9 cellular contexts compared by ENCODE assay signal in the genomic region with DNA sequence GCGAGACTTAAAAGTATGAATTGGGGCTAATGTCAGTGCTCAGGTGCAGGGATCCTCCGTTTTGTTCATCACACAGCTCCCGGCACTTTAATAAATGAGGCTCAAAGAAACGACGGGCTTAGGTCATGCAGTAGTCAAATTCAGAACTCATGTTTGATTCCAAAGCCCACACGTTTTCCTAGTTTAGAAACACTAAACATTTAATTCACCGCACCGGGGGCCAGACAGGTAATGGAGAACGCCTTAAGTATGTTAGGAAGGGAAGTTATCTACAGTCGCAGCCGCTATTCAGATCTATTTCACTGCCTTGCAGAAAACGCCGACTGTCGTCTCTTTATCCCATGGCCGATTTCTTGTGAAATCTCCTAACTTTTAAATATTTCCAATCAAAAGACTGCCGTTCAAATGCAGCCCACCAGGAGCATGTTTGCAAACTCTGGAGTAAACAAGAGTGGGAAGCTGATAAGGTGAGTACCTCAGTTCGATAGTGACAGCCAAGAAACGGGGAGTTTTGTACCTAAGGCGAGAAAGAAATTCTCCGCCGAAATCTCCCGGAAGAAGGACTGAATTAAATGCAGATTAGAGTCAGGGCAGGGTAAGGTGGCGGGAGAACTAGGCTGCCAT. TPM values are rescaled to one million over a fixed set of nuclear protein-coding genes. Genes with fewer than 3 reads are reported as not detected.
DNase-seq lines count a peak whose midpoint lies in the region; ATAC-seq and TF ChIP-seq lines count a peak whose summit lies in the region.
"Had no signal": no experiment of that assay in that cellular context is flagged by ENCODE, and none has a peak within 500 bp of the region (broad histone marks: within the 10 kb centered on the region; RNA-seq: fewer than 3 reads in every experiment).

No MANE protein-coding gene starts in this region.

- no peaks in the 10 kb centered on the region for H3K9me3 Mint-ChIP-seq in CD14-positive monocyte
- no peaks in the 10 kb centered on the region for H3K9me3 Mint-ChIP-seq in nephron

- peak overlapping the region; percentile 92 to 96 (median 94) for H3K27ac Mint-ChIP-seq in CD14-positive monocyte
- H3K27ac Mint-ChIP-seq in nephron, result peak overlapping the region; percentile 94 to 98 (median 96)

- no peaks in the 10 kb centered on the region for H3K9me3 ChIP-seq in MG63

- DNase-seq in CD14-positive monocyte (ENCODE audit: low spot score), result no peak
- DNase-seq in MG63, result no peak
- no peak for DNase-seq in dorsolateral prefrontal cortex
- no peak for DNase-seq in A172 (ENCODE audit: low spot score)
- no peak for DNase-seq in NCI-H774 (lab: John Stamatoyannopoulos, UW)
- DNase-seq in NCI-H226, result no peak

- H3K4me3 ChIP-seq in MG63, result peak overlapping the region; percentile 76
- H3K4me3 ChIP-seq in dorsolateral prefrontal cortex, result peak overlapping the region; percentile 55 to 97 (median 84)

- H3K4me1 Mint-ChIP-seq in CD14-positive monocyte, result peaks cover 12% of the 10 kb centered on the region
- H3K4me1 Mint-ChIP-seq in nephron, result peaks cover 9% of the 10 kb centered on the region

- H3K27ac ChIP-seq in dorsolateral prefrontal cortex, result peak overlapping the region; percentile 1 to 97 (median 86)

- ATAC-seq in HG02885 (IDR thresholded peaks at IDR 0.05; ENCODE audit: poor library complexity, unreplicated experiment), result no peak

- no peaks in the 10 kb centered on the region for H3K36me3 Mint-ChIP-seq in CD14-positive monocyte
- H3K36me3 Mint-ChIP-seq in nephron (ENCODE audit: low read depth), result no peaks in the 10 kb centered on the region

- intact Hi-C loops in CD14-positive monocyte (cut with micrococcal nuclease) (no loop called here), dorsolateral prefrontal cortex (cut with DNase I) (loop anchor here in 1 of 2 donors (10.0 kb wide), 1 partner anchor 61 kb away; no protein-coding TSS in a partner anchor)

- TF ChIP-seq CTCF in CD14-positive monocyte (IDR thresholded peaks at IDR 0.05) (no peak), dorsolateral prefrontal cortex (IDR thresholded peaks at IDR 0.05 in 54 of 56, conservative IDR thresholded peaks at IDR 0.05 in 2 of 56; ENCODE audit: low read depth in 1 of 56, partially characterized antibody in 56 of 56) (no peak), nephron (IDR thresholded peaks at IDR 0.05; ENCODE audit: unreplicated experiment in 3 of 3) (peak in 2 of 3 experiments; percentile 7 to 23)

- H3K4me3 Mint-ChIP-seq in CD14-positive monocyte (peak overlapping the region; percentile 98 to 99), nephron (peak overlapping the region; percentile 91 to 95 (median 92))

- H3K36me3 ChIP-seq in MG63, result no peaks in the 10 kb centered on the region

- peaks cover 4% of the 10 kb centered on the region; the same call in 1 of the 2 replicates for H3K27me3 ChIP-seq in MG63
- H3K27me3 ChIP-seq in dorsolateral prefrontal cortex, result no peaks in the 10 kb centered on the region

- H3K27me3 Mint-ChIP-seq in CD14-positive monocyte (ENCODE audit: low read depth in 3 of 3) (peaks cover 0 to 6% (median 0%) of the 10 kb centered on the region in 3 donors), nephron (ENCODE audit: low read depth) (peaks cover 8% of the 10 kb centered on the region)

RNA-seq across cellular contexts. Expression of a gene that starts 0.6 kb away (rescaled TPM):
- polyA plus RNA-seq in CD14-positive monocyte, result not detected
- not detected in 2 replicates for total RNA-seq in MG63 (2014; rRNA removed; shearing (Covaris generic); ENCODE audit: low replicate concordance)
- total RNA-seq in dorsolateral prefrontal cortex, result under 1 TPM in 8 of 120 experiments, not detected in 112; 0.40 to 0.84 (median 0.54) TPM
- not detected in 2 replicates for total RNA-seq in A172 (2014; rRNA removed; shearing (Covaris generic))

RNA-seq across cellular contexts. Expression of a gene that starts 0.6 kb away (rescaled TPM):
- 1 to 10 TPM; 4.0 to 4.1 TPM for polyA plus RNA-seq in CD14-positive monocyte
- 14.9 and 30.9 TPM in 2 replicates for total RNA-seq in MG63 (2014; rRNA removed; shearing (Covaris generic); ENCODE audit: low replicate concordance)
- 10 to 100 TPM; 16.4 to 42.8 (median 27.6) TPM for total RNA-seq in dorsolateral prefrontal cortex
- total RNA-seq in A172 (2014; rRNA removed; shearing (Covaris generic)), result 16.6 and 31.7 TPM in 2 replicates

RNA-seq across cellular contexts. Expression of a gene that starts 30.9 kb away (rescaled TPM):
- not detected for polyA plus RNA-seq in CD14-positive monocyte
- total RNA-seq in MG63 (2014; rRNA removed; shearing (Covaris generic); ENCODE audit: low replicate concordance), result not detected in 2 replicates
- total RNA-seq in dorsolateral prefrontal cortex, result 1 to 10 TPM in 12 of 120 experiments, under 1 TPM in 39, not detected in 69; 0.19 to 2.5 (median 0.56) TPM
- total RNA-seq in A172 (2014; rRNA removed; shearing (Covaris generic)), result not detected in 2 replicates
- total RNA-seq: pulmonary artery endothelial cell had no signal

Comparison
In these comparisons a context has a peak if more than half of its experiments do, and no peak if none do; other contexts are left out.
1. CTCF ChIP-seq: peak in nephron (2 of 3); none in CD14-positive monocyte (single experiment) and dorsolateral prefrontal cortex (0 of 56).